1 cellular context compared by ENCODE assay signal in genomic region chr12:105943525-105943924, GRCh38.
TF ChIP-seq lines count a peak whose summit lies in the region.

No MANE protein-coding gene starts in this region.

TF ChIP-seq in K562, 482 proteins besides CTCF, POLR2A, EP300 and RAD21 (continued from another document and continues in another):
- no peak for TF ChIP-seq CEBPG (CRISPR knock-in tag; IDR thresholded peaks at IDR 0.05)
- TF ChIP-seq CEBPG (tag; conservative IDR thresholded peaks at IDR 0.05 in 1 of 2, IDR thresholded peaks at IDR 0.05 in 1 of 2), result no peak
- no peak for TF ChIP-seq POLR2H (tag; IDR thresholded peaks at IDR 0.05; ENCODE audit: low read depth)
- TF ChIP-seq ELF1 (tag; IDR thresholded peaks at IDR 0.05), result no peak
- 0 out of 2 replicates have a peak, but pooled peaks have one; percentile 26 for TF ChIP-seq CBFA2T2 (conservative IDR thresholded peaks at IDR 0.05)
- TF ChIP-seq TAF9B (IDR thresholded peaks at IDR 0.05; ENCODE audit: partially characterized antibody), result no peak
- peak; percentile 82 for TF ChIP-seq USF2 (CRISPR knock-in tag; IDR thresholded peaks at IDR 0.05)
- no peak for TF ChIP-seq TFAP4 (CRISPR knock-in tag; IDR thresholded peaks at IDR 0.05; ENCODE audit: borderline replicate concordance)
- TF ChIP-seq NFYB (IDR thresholded peaks at IDR 0.05; ENCODE audit: extremely low read depth, insufficient read length), result no peak
- TF ChIP-seq PHB2 (IDR thresholded peaks at IDR 0.05; ENCODE audit: low read depth), result no peak
- TF ChIP-seq RAD51 (IDR thresholded peaks at IDR 0.05; ENCODE audit: borderline replicate concordance, low read depth), result peak; percentile 81
- TF ChIP-seq CUX1 (CRISPR knock-in tag; IDR thresholded peaks at IDR 0.05), result no peak
- TF ChIP-seq ZMIZ1 (IDR thresholded peaks at IDR 0.05; ENCODE audit: low read depth in 2 of 2, low read length in 2 of 2), result no peak
- no peak for TF ChIP-seq STAT6 (CRISPR knock-in tag; IDR thresholded peaks at IDR 0.05)
- TF ChIP-seq JUND (IDR thresholded peaks at IDR 0.05; ENCODE audit: borderline replicate concordance, low read depth, low read length), result no peak
- TF ChIP-seq JUND (tag; IDR thresholded peaks at IDR 0.05; ENCODE audit: borderline replicate concordance, low read depth, low read length), result no peak
- no peak for TF ChIP-seq FOXK2 (conservative IDR thresholded peaks at IDR 0.05 in 1 of 2, IDR thresholded peaks at IDR 0.05 in 1 of 2; ENCODE audit: low read depth in 2 of 2)
- TF ChIP-seq NR0B1 (IDR thresholded peaks at IDR 0.05; ENCODE audit: partially characterized antibody), result no peak
- peak; percentile 16 for TF ChIP-seq FOS (IDR thresholded peaks at IDR 0.05; ENCODE audit: extremely low read depth, insufficient read length)
- no peak for TF ChIP-seq ZNF407 (IDR thresholded peaks at IDR 0.05; ENCODE audit: low read depth)
- TF ChIP-seq ZNF408 (CRISPR knock-in tag; IDR thresholded peaks at IDR 0.05; ENCODE audit: low read depth), result no peak
- no peak for TF ChIP-seq ZNF444 (CRISPR knock-in tag; IDR thresholded peaks at IDR 0.05)
- no peak for TF ChIP-seq ZNF3 (CRISPR knock-in tag; IDR thresholded peaks at IDR 0.05)
- TF ChIP-seq SIRT6 (IDR thresholded peaks at IDR 0.05; ENCODE audit: low read depth, low read length), result no peak
- TF ChIP-seq ILK (tag; IDR thresholded peaks at IDR 0.05; ENCODE audit: borderline replicate concordance, low read depth), result no peak
- no peak for TF ChIP-seq ZNF766 (CRISPR knock-in tag; conservative IDR thresholded peaks at IDR 0.05)
- TF ChIP-seq POLR2AphosphoS5 (IDR thresholded peaks at IDR 0.05; ENCODE audit: control insufficient read depth, insufficient read depth, low read depth, low read length), result no peak
- TF ChIP-seq LEF1 (IDR thresholded peaks at IDR 0.05), result no peak
- TF ChIP-seq CREB3L1 (IDR thresholded peaks at IDR 0.05; ENCODE audit: borderline replicate concordance, low read depth), result no peak
